In the genomic region with DNA sequence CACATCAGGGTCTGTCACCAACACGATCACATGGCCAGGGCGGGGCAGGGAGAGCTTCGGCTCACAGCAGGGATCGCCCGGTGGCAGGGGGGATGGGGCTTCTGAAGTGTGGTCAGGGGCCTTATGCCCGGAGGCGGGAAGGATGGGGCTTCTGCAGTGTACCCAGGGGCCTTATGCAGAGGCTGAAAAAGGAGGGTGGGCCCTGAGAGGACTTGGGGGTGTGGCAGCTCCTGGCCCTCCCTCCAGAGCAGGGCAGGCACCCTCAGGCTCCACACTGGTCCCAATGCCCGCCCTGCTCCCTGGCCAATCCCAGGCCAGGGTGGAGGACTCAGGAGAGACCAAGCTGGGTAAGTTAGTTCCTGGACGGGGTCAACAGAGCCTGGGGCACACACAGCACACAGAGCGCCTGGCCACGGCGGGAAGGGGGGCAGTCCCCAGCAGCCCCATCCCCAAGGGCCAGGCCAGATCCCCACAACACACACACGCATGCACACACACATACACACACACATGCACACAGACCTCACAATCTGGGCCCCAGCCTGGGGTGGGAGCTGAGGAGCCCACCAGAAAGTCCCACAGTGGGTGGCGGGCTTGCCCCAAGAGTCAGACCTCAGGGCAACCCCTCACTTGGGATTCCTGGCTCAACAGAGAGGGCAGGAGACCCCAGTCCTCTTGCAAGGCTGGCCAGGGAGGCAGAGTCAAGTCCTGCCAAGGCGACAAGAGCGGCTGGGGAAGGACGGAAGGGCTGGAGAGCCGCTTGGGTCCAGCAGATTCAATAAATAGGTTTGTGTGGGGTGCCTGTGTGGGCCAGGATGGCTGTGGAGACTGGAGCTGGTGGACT, we compare ENCODE assay signal across 12 cellular contexts. TPM values are rescaled to one million over a fixed set of nuclear protein-coding genes. Genes with fewer than 3 reads are reported as not detected.
A peak's percentile ranks its signal among the peaks of the same experiment; 100 is the strongest.
DNase-seq lines count a peak whose midpoint lies in the region; ATAC-seq and TF ChIP-seq lines count a peak whose summit lies in the region.
"Had no signal": no experiment of that assay in that cellular context is flagged by ENCODE, and none has a peak within 500 bp of the region (broad histone marks: within the 10 kb centered on the region; RNA-seq: fewer than 3 reads in every experiment).

No MANE protein-coding gene starts in this region.

- H3K9me3 ChIP-seq in tibial nerve = no peaks in the 10 kb centered on the region

- H3K36me3 ChIP-seq in tibial nerve = peaks cover 0 to 56% (median 0%) of the 10 kb centered on the region in 3 donors

- no peak for TF ChIP-seq CTCF in tibial nerve (IDR thresholded peaks at IDR 0.05)

- no peak for TF ChIP-seq EP300 in tibial nerve (IDR thresholded peaks at IDR 0.05)

- 58 to 71% methylated on average over 16 to 18 of the region's 18 CpGs for WGBS in tibial nerve, 2 donors

- H3K4me1 ChIP-seq in tibial nerve = peaks cover 0 to 27% (median 10%) of the 10 kb centered on the region in 4 donors

- DNase-seq in Daoy (ENCODE audit: low read depth) (peak; percentile 52), HT1080 (ENCODE audit: low read depth) (peak; percentile 52), SW 1271 (lab: John Stamatoyannopoulos, UW) (peak; percentile 42 to 70), iPS-NIHi7 (ENCODE audit: extremely low spot score) (peak; percentile 73), putamen (ENCODE audit: low spot score) (no peak), tibial nerve (ENCODE audit: low spot score in 2 of 2) (no peak)
- DNase-seq in activated T-cell treated with anti-CD3 and anti-CD28 coated beads, Interleukin-2, amount 50 U/mL, for 1 hour = no peak
- DNase-seq: central memory CD4-positive, alpha-beta T cell; NCI-H2029; RPMI8226; WERI-Rb-1 had no signal

- H3K27ac ChIP-seq in tibial nerve = no peak overlapping the region
- H3K27ac ChIP-seq: WERI-Rb-1 had no signal

- TF ChIP-seq POLR2A in tibial nerve (IDR thresholded peaks at IDR 0.05) = no peak

- ATAC-seq in HG03097 (IDR thresholded peaks at IDR 0.05; ENCODE audit: low FRiP score, unreplicated experiment) = no peak

- H3K27me3 ChIP-seq in tibial nerve = peaks cover 0 to 33% of the 10 kb centered on the region in 2 donors

- H3K4me3 ChIP-seq in tibial nerve = no peak overlapping the region

RNA-seq across cellular contexts. Expression of a gene that starts 1.1 kb away (rescaled TPM):
- total RNA-seq in Daoy (2014; rRNA removed; shearing (Covaris generic)) = 0.51 and 1.2 TPM in 2 replicates
- 0.53 and 1.0 TPM in 2 replicates for total RNA-seq in HT1080 (2014; rRNA removed; shearing (Covaris generic))
- 0.77 and 1.3 TPM in 2 replicates for polyA plus RNA-seq in HT1080 (2015; cell fraction: cytosol; rRNA removed)
- polyA plus RNA-seq in HT1080 (2015; cell fraction: nucleus; rRNA removed) = 0.17 TPM in 2 replicates
- not detected for total RNA-seq in tibial nerve

RNA-seq across cellular contexts. Expression of a gene that starts 7.1 kb away (rescaled TPM):
- 11.8 and 14.1 TPM in 2 replicates for total RNA-seq in Daoy (2014; rRNA removed; shearing (Covaris generic))
- total RNA-seq in HT1080 (2014; rRNA removed; shearing (Covaris generic)) = 33.9 and 47.5 TPM in 2 replicates
- polyA plus RNA-seq in HT1080 (2015; cell fraction: cytosol; rRNA removed) = 46.5 and 49.2 TPM in 2 replicates
- polyA plus RNA-seq in HT1080 (2015; cell fraction: nucleus; rRNA removed) = 48.9 and 60.9 TPM in 2 replicates
- 10 to 100 TPM in 2 of 4 donors, 1 to 10 TPM in 2; 8.0 to 17.5 (median 10.0) TPM for total RNA-seq in tibial nerve

RNA-seq across cellular contexts. Expression of a gene that starts 13.7 kb away (rescaled TPM):
- total RNA-seq in Daoy (2014; rRNA removed; shearing (Covaris generic)) = 17.3 and 18.4 TPM in 2 replicates
- 19.6 and 27.6 TPM in 2 replicates for total RNA-seq in HT1080 (2014; rRNA removed; shearing (Covaris generic))
- polyA plus RNA-seq in HT1080 (2015; cell fraction: cytosol; rRNA removed) = 21.0 and 47.6 TPM in 2 replicates
- polyA plus RNA-seq in HT1080 (2015; cell fraction: nucleus; rRNA removed) = 199 and 221 TPM in 2 replicates
- 10 to 100 TPM; 22.1 to 41.4 (median 27.3) TPM for total RNA-seq in tibial nerve

RNA-seq across cellular contexts. Expression of a gene that starts 14.1 kb away (rescaled TPM):
- 3.5 and 10.4 TPM in 2 replicates for total RNA-seq in Daoy (2014; rRNA removed; shearing (Covaris generic))
- total RNA-seq in HT1080 (2014; rRNA removed; shearing (Covaris generic)) = 7.4 and 12.3 TPM in 2 replicates
- polyA plus RNA-seq in HT1080 (2015; cell fraction: cytosol; rRNA removed) = 12.2 and 12.7 TPM in 2 replicates
- 107 and 142 TPM in 2 replicates for polyA plus RNA-seq in HT1080 (2015; cell fraction: nucleus; rRNA removed)
- total RNA-seq in tibial nerve = 10 to 100 TPM; 32.2 to 67.5 (median 35.9) TPM

RNA-seq across cellular contexts. Expression of a gene that starts 18.8 kb away (rescaled TPM):
- 693 and 756 TPM in 2 replicates for total RNA-seq in Daoy (2014; rRNA removed; shearing (Covaris generic))
- total RNA-seq in HT1080 (2014; rRNA removed; shearing (Covaris generic)) = 1,130 and 1,145 TPM in 2 replicates
- 1,002 and 1,950 TPM in 2 replicates for polyA plus RNA-seq in HT1080 (2015; cell fraction: cytosol; rRNA removed)
- 353 and 446 TPM in 2 replicates for polyA plus RNA-seq in HT1080 (2015; cell fraction: nucleus; rRNA removed)
- 100 to 1,000 TPM; 404 to 765 (median 584) TPM for total RNA-seq in tibial nerve

Comparison
In these comparisons a context has a peak if more than half of its experiments do, and no peak if none do; other contexts are left out.
1. DNase-seq: peak in Daoy (single experiment), HT1080 (single experiment), SW 1271 (2 of 2) and iPS-NIHi7 (single experiment); none in putamen (single experiment), tibial nerve (0 of 2) and activated T-cell treated with anti-CD3 and anti-CD28 coated beads, Interleukin-2, amount 50 U/mL, for 1 hour (single experiment).